ENCODE assay signal across 12 cellular contexts in the genomic region with DNA sequence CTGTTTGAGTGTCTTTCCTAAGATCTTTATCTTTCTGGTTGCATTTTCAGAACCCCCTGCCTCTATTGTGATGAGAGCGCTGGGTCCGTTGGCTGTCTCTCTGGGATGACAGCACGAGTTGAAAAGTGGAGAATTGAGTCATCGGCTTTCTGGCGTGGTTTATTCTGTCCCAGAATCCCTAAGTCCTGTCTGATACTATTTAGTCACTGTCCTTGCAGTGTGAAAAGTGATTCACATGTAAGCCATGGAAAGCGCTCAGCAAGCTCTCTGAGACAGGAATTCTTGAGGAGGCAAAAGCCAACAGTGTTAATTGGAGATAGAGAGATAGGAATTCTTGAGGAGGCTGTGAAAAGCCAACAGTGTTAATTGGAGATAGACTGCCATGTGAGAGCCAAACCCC.
A peak's percentile ranks its signal among the peaks of the same experiment; 100 is the strongest.
DNase-seq lines count a peak whose midpoint lies in the region; ATAC-seq lines count a peak whose summit lies in the region.
"Had no signal": no experiment of that assay in that cellular context is flagged by ENCODE, and none has a peak within 500 bp of the region (broad histone marks: within the 10 kb centered on the region; RNA-seq: fewer than 3 reads in every experiment).

No MANE protein-coding gene starts in this region.

- no peaks in the 10 kb centered on the region for H3K27me3 Mint-ChIP-seq in activated naive CD8-positive, alpha-beta T cell treated with anti-CD3 and anti-CD28 coated beads, Interleukin-2, amount 50 U/mL, for 24 hours
- H3K27me3 Mint-ChIP-seq: activated naive CD8-positive, alpha-beta T cell treated with anti-CD3 and anti-CD28 coated beads, Interleukin-2, amount 10 ng/mL, durations not matched to agents 7 days and 5 days had no signal

- peaks cover 78% of the 10 kb centered on the region for H3K4me1 Mint-ChIP-seq in activated naive CD8-positive, alpha-beta T cell treated with anti-CD3 and anti-CD28 coated beads, Interleukin-2, amount 50 U/mL, for 24 hours

- ATAC-seq in activated naive CD8-positive, alpha-beta T cell treated with anti-CD3 and anti-CD28 coated beads, Interleukin-2, amount 50 U/mL, for 24 hours: peak; percentile 66
- no peak for ATAC-seq in HG03039 (IDR thresholded peaks at IDR 0.05; ENCODE audit: unreplicated experiment)
- ATAC-seq: heart left ventricle had no signal

- no peak overlapping the region for H3K4me3 Mint-ChIP-seq in activated naive CD8-positive, alpha-beta T cell treated with anti-CD3 and anti-CD28 coated beads, Interleukin-2, amount 50 U/mL, for 24 hours
- H3K4me3 Mint-ChIP-seq: activated naive CD8-positive, alpha-beta T cell treated with anti-CD3 and anti-CD28 coated beads, Interleukin-2, amount 10 ng/mL, durations not matched to agents 7 days and 5 days had no signal

- no peak overlapping the region for H3K27ac Mint-ChIP-seq in activated naive CD8-positive, alpha-beta T cell treated with anti-CD3 and anti-CD28 coated beads, Interleukin-2, amount 50 U/mL, for 24 hours

- no peaks in the 10 kb centered on the region for H3K9me3 Mint-ChIP-seq in activated naive CD8-positive, alpha-beta T cell treated with anti-CD3 and anti-CD28 coated beads, Interleukin-2, amount 50 U/mL, for 24 hours
- H3K9me3 Mint-ChIP-seq: activated naive CD8-positive, alpha-beta T cell treated with anti-CD3 and anti-CD28 coated beads, Interleukin-2, amount 10 ng/mL, durations not matched to agents 7 days and 5 days had no signal

- H3K36me3 Mint-ChIP-seq in activated naive CD8-positive, alpha-beta T cell treated with anti-CD3 and anti-CD28 coated beads, Interleukin-2, amount 50 U/mL, for 24 hours (ENCODE audit: low read depth): peaks cover 5% of the 10 kb centered on the region

- DNase-seq in AG08395 (ENCODE audit: low spot score) (peak; percentile 87), GM04504 (ENCODE audit: low read depth) (peak; percentile 65), kidney glomerular epithelial cell (lab: John Stamatoyannopoulos, UW) (peak; percentile 30), NCI-H1105 (lab: John Stamatoyannopoulos, UW) (no peak), NCI-H82 treated with DMSO at 0.1 percent for 48 hours (lab: John Stamatoyannopoulos, UW; ENCODE audit: unreplicated experiment) (no peak), SK-N-DZ (ENCODE audit: low spot score) (no peak)
- peak; percentile 24 for DNase-seq in activated naive CD8-positive, alpha-beta T cell treated with anti-CD3 and anti-CD28 coated beads, Interleukin-2, amount 50 U/mL, for 24 hours
- DNase-seq: activated naive CD8-positive, alpha-beta T cell treated with anti-CD3 and anti-CD28 coated beads, Interleukin-2, amount 10 ng/mL, durations not matched to agents 7 days and 5 days; heart left ventricle; NCI-H2029 treated with DMSO at 0.1 percent for 48 hours; nucleus accumbens had no signal

Comparison
In these comparisons a context has a peak if more than half of its experiments do, and no peak if none do; other contexts are left out.
1. DNase-seq: peak in AG08395 (single experiment), GM04504 (single experiment), activated naive CD8-positive, alpha-beta T cell treated with anti-CD3 and anti-CD28 coated beads, Interleukin-2, amount 50 U/mL, for 24 hours (single experiment) and kidney glomerular epithelial cell (single experiment); none in NCI-H1105 (single experiment), NCI-H82 treated with DMSO at 0.1 percent for 48 hours (single experiment) and SK-N-DZ (single experiment).